20 cellular contexts compared by ENCODE assay signal in genomic region chr22:23204125-23204488, GRCh38. TPM values are rescaled to one million over a fixed set of nuclear protein-coding genes. Genes with fewer than 3 reads are reported as not detected.
DNase-seq lines count a peak whose midpoint lies in the region; ATAC-seq and TF ChIP-seq lines count a peak whose summit lies in the region.
"Had no signal": no experiment of that assay in that cellular context is flagged by ENCODE, and none has a peak within 500 bp of the region (broad histone marks: within the 10 kb centered on the region; RNA-seq: fewer than 3 reads in every experiment).

No MANE protein-coding gene starts in this region.

- no peak overlapping the region for H3K4me3 ChIP-seq in dorsolateral prefrontal cortex
- H3K4me3 ChIP-seq in rectal smooth muscle tissue (ENCODE audit: low read length): no peak overlapping the region
- H3K4me3 ChIP-seq in aorta (ENCODE audit: low read length in 2 of 2): no peak overlapping the region
- no peak overlapping the region for H3K4me3 ChIP-seq in Caco-2 (ENCODE audit: low read depth, low read length)
- H3K4me3 ChIP-seq: BLaER1 had no signal

- no peaks in the 10 kb centered on the region for H3K9me3 ChIP-seq in aorta (ENCODE audit: control insufficient read depth, low read length)
- no peaks in the 10 kb centered on the region for H3K9me3 ChIP-seq in Caco-2
- H3K9me3 ChIP-seq: BLaER1 had no signal

- no peaks in the 10 kb centered on the region for H3K27me3 Mint-ChIP-seq in Caco-2 (ENCODE audit: insufficient read depth, unreplicated experiment)
- H3K27me3 Mint-ChIP-seq: type B pancreatic cell had no signal

- no peaks in the 10 kb centered on the region for H3K27me3 ChIP-seq in dorsolateral prefrontal cortex
- H3K27me3 ChIP-seq in rectal smooth muscle tissue (ENCODE audit: control insufficient read depth, insufficient read depth, low read length): no peaks in the 10 kb centered on the region
- no peaks in the 10 kb centered on the region for H3K27me3 ChIP-seq in aorta (ENCODE audit: control insufficient read depth in 1 of 2, insufficient read depth in 2 of 2, low read length in 1 of 2)
- H3K27me3 ChIP-seq in Caco-2 (replicated peaks; ENCODE audit: control insufficient read depth, insufficient read depth, low read length): no peaks in the 10 kb centered on the region
- H3K27me3 ChIP-seq: BLaER1 had no signal

- H3K27ac ChIP-seq in dorsolateral prefrontal cortex (peak overlapping the region in 39 of 59 donors; percentile 4 to 75 (median 49)), rectal smooth muscle tissue (ENCODE audit: low read depth, low read length) (peak overlapping the region; percentile 53), aorta (ENCODE audit: low read depth in 1 of 2, low read length in 2 of 2) (peak overlapping the region; percentile 49 to 92)
- H3K27ac ChIP-seq: BLaER1 had no signal

- ATAC-seq in left cardiac atrium: peak in 1 of 2 donors; percentile 52
- ATAC-seq in Right ventricle myocardium superior (ENCODE audit: poor library complexity): no peak
- peak; percentile 79 for ATAC-seq in aorta (ENCODE audit: low FRiP score)
- no peak for ATAC-seq in GM21619 (IDR thresholded peaks at IDR 0.05; ENCODE audit: unreplicated experiment)
- ATAC-seq: activated T-cell treated with anti-CD3 and anti-CD28 coated beads, Interleukin-2, amount 50 U/mL, for 4 hours; natural killer cell had no signal

- H3K9me3 Mint-ChIP-seq in Caco-2 (ENCODE audit: unreplicated experiment): no peaks in the 10 kb centered on the region
- H3K9me3 Mint-ChIP-seq: activated T-cell treated with anti-CD3 and anti-CD28 coated beads, Interleukin-2, amount 50 U/mL, for 4 hours; natural killer cell; T-helper 1 cell treated with Interleukin-12 subunit alpha and Interleukin-12 subunit beta and Interleukin-4 antibody, amounts not matched to agents 30 μg/mL and 1 μg/mL, for 36 hours; type B pancreatic cell had no signal

- no peaks in the 10 kb centered on the region for H3K4me1 Mint-ChIP-seq in Caco-2 (ENCODE audit: low read depth, unreplicated experiment)

- POLR2A ChIA-PET in Caco-2 (lab: Charles Lee): no interaction called here

- BruUV-seq in Caco-2 (replicated peaks; lab: Mats Ljungman, UMichigan): no TSS peak

- no peak overlapping the region for H3K9ac ChIP-seq in rectal smooth muscle tissue (ENCODE audit: low read length)
- H3K9ac ChIP-seq: BLaER1 had no signal

- intact Hi-C loops in left cardiac atrium (cut with DNase I) (no loop called here), Right ventricle myocardium superior (cut with DNase I) (no loop called here), dorsolateral prefrontal cortex (cut with DNase I) (loop anchor here in 1 of 2 donors (5.0 kb wide), 1 partner anchor 33 kb away; no protein-coding TSS in a partner anchor), aorta (cut with DNase I) (no loop called here), Caco-2 (cut with micrococcal nuclease; ENCODE audit: unreplicated experiment) (no loop called here)

- CTCF ChIA-PET in Caco-2 (lab: Charles Lee): interaction anchor here (0.6 kb wide), 1 partner anchor 36 kb away, joined by 3 read pairs; no protein-coding TSS in a partner anchor

- peak; percentile 20 for DNase-seq in left cardiac atrium
- no peak for DNase-seq in Right ventricle myocardium superior
- DNase-seq in dorsolateral prefrontal cortex: no peak
- peak; percentile 78 to 87 for DNase-seq in aorta
- no peak for DNase-seq in Caco-2
- DNase-seq in stimulated activated naive CD4-positive, alpha-beta T cell treated with Interleukin-2 at 50 U/mL for 16 hours (lab: John Stamatoyannopoulos, UW): no peak
- DNase-seq: activated CD4-positive, alpha-beta T cell treated with anti-CD3 and anti-CD28 coated beads, Interleukin-2, amount 50 U/mL, for 48 hours; activated naive CD4-positive, alpha-beta T cell treated with anti-CD3 and anti-CD28 coated beads, Interleukin-2, amount 50 U/mL, for 16 hours; activated T-cell treated with anti-CD3 and anti-CD28 coated beads, Interleukin-2, amount 50 U/mL, for 4 hours; foreskin fibroblast; GDM1; islet precursor cell; natural killer cell; NCI-H526 treated with DMSO at 0.1 percent for 48 hours; stimulated activated CD8-positive, alpha-beta memory T cell treated with anti-CD3 and anti-CD28 coated beads, Interleukin-4, amount 100 ng/mL, for 48 hours had no signal

- H3K36me3 ChIP-seq in rectal smooth muscle tissue (ENCODE audit: control insufficient read depth, insufficient read depth, low read length) (peaks cover 3% of the 10 kb centered on the region), aorta (ENCODE audit: control insufficient read depth in 1 of 2, insufficient read depth in 2 of 2, low read length in 1 of 2) (no peaks in the 10 kb centered on the region), Caco-2 (ENCODE audit: control insufficient read depth, insufficient read depth, low read length) (peaks cover 2% of the 10 kb centered on the region; the same call in 1 of the 2 replicates)

- no peak for TF ChIP-seq CTCF in dorsolateral prefrontal cortex (IDR thresholded peaks at IDR 0.05 in 54 of 56, conservative IDR thresholded peaks at IDR 0.05 in 2 of 56; ENCODE audit: low read depth in 1 of 56, partially characterized antibody in 56 of 56)
- no peak for TF ChIP-seq CTCF in Caco-2 (IDR thresholded peaks at IDR 0.05; ENCODE audit: insufficient read depth in 1 of 2, low read depth in 1 of 2, low read length in 1 of 2, severe bottlenecking in 1 of 2, unreplicated experiment in 1 of 2)

- peaks cover 8% of the 10 kb centered on the region for H3K4me1 ChIP-seq in rectal smooth muscle tissue (ENCODE audit: control insufficient read depth, insufficient read depth, low read length)
- H3K4me1 ChIP-seq in aorta (ENCODE audit: control insufficient read depth in 1 of 2, insufficient read depth in 2 of 2, low read length in 2 of 2): peaks cover 0 to 4% of the 10 kb centered on the region in 2 donors
- H3K4me1 ChIP-seq in Caco-2: no peaks in the 10 kb centered on the region

- H3K4me3 Mint-ChIP-seq in Caco-2 (ENCODE audit: unreplicated experiment): no peak overlapping the region
- H3K4me3 Mint-ChIP-seq: activated T-cell treated with anti-CD3 and anti-CD28 coated beads, Interleukin-2, amount 50 U/mL, for 4 hours; natural killer cell; T-helper 1 cell treated with Interleukin-12 subunit alpha and Interleukin-12 subunit beta and Interleukin-4 antibody, amounts not matched to agents 30 μg/mL and 1 μg/mL, for 36 hours; type B pancreatic cell had no signal

- 18 to 22% methylated on average over 10 to 11 of the region's 11 CpGs for WGBS in aorta, 2 donors

- H3K36me3 Mint-ChIP-seq in Caco-2 (ENCODE audit: insufficient read depth, unreplicated experiment): peaks cover 49% of the 10 kb centered on the region
- H3K36me3 Mint-ChIP-seq: natural killer cell had no signal

- H3K27ac Mint-ChIP-seq in Caco-2 (ENCODE audit: unreplicated experiment): no peak overlapping the region
- H3K27ac Mint-ChIP-seq: T-helper 1 cell treated with Interleukin-12 subunit alpha and Interleukin-12 subunit beta and Interleukin-4 antibody, amounts not matched to agents 30 μg/mL and 1 μg/mL, for 36 hours; type B pancreatic cell had no signal

RNA-seq across cellular contexts. Expression of gene BCR, which starts 23.8 kb away (rescaled TPM):
- 10 to 100 TPM; 28.0 to 47.1 TPM for total RNA-seq in left cardiac atrium
- total RNA-seq in Right ventricle myocardium superior: 28.2 TPM
- total RNA-seq in dorsolateral prefrontal cortex: 100 to 1,000 TPM in 90 of 120 experiments, 10 to 100 TPM in 30; 54.7 to 211 (median 113) TPM
- total RNA-seq in aorta: 100 to 1,000 TPM; 113 to 120 TPM
- polyA plus RNA-seq in aorta: 10 to 100 TPM in 1 of 2 donors, 1 to 10 TPM in 1; 5.3 to 30.1 TPM
- total RNA-seq in Caco-2 (2022): 74.1 and 87.4 TPM in 2 replicates

RNA-seq across cellular contexts. Expression of gene RAB36, which starts 58.8 kb away (rescaled TPM):
- total RNA-seq in left cardiac atrium (1 to 10 TPM; 1.0 to 1.3 TPM), Right ventricle myocardium superior (0.35 TPM), dorsolateral prefrontal cortex (10 to 100 TPM in 101 of 120 experiments, 1 to 10 TPM in 19; 7.2 to 20.6 (median 12.3) TPM), aorta (1 to 10 TPM; 1.8 to 3.2 TPM), Caco-2 (2022) (0.52 and 0.97 TPM in 2 replicates)
- 1 to 10 TPM; 1.0 to 2.1 TPM for polyA plus RNA-seq in aorta

Comparison
In these comparisons a context has a peak if more than half of its experiments do, and no peak if none do; other contexts are left out.
1. DNase-seq: peak in left cardiac atrium (single experiment) and aorta (2 of 2); none in Right ventricle myocardium superior (single experiment), dorsolateral prefrontal cortex (0 of 10), Caco-2 (0 of 2) and stimulated activated naive CD4-positive, alpha-beta T cell treated with Interleukin-2 at 50 U/mL for 16 hours (single experiment).
2. Peak in every context shown above with its lines, with median percentiles within 50 percentile points of each other: H3K27ac ChIP-seq.